Comparison of ENCODE assay signal across 17 cellular contexts in genomic region chr2:203280428-203281064, GRCh38. TPM values are rescaled to one million over a fixed set of nuclear protein-coding genes. Genes with fewer than 3 reads are reported as not detected.
DNase-seq lines count a peak whose midpoint lies in the region; ATAC-seq and TF ChIP-seq lines count a peak whose summit lies in the region.
"Had no signal": no experiment of that assay in that cellular context is flagged by ENCODE, and none has a peak within 500 bp of the region (broad histone marks: within the 10 kb centered on the region; RNA-seq: fewer than 3 reads in every experiment).

No MANE protein-coding gene starts in this region.

- H2AFZ ChIP-seq in IMR-90 (replicated peaks; ENCODE audit: low read length, poor library complexity) (no peak overlapping the region), mesenchymal stem cell (ENCODE audit: low read depth, low read length) (no peak overlapping the region)

- TF ChIP-seq POLR2A in IMR-90 (IDR thresholded peaks at IDR 0.05; ENCODE audit: low read depth, low read length) = no peak

- CTCF ChIA-PET in IMR-90 (lab: Yijun Ruan, JAX) = interaction anchor here (0.6 kb wide), 1 partner anchor 70 kb away, joined by 8 read pairs; no protein-coding TSS in a partner anchor

- WGBS in IMR-90 (ENCODE audit: extremely low coverage in 2 of 2, insufficient read length in 1 of 2), 2 experiments = 80% methylated on average over 2 of the region's 6 CpGs; no CpG with 5 or more reads in 1 of the 2 experiments
- WGBS in mesenchymal stem cell = 54% methylated on average over 4 of the region's 6 CpGs

- no peaks in the 10 kb centered on the region for H4K20me1 ChIP-seq in IMR-90 (ENCODE audit: insufficient read depth, low read length)

- no peak overlapping the region for H3K9ac ChIP-seq in IMR-90 (ENCODE audit: low read depth, low read length)
- peak overlapping the region; percentile 50 for H3K9ac ChIP-seq in mesenchymal stem cell (ENCODE audit: low read length)

- H2BK12ac ChIP-seq in mesenchymal stem cell (ENCODE audit: low read length in 2 of 2) = no peak overlapping the region

- no peak overlapping the region for H2BK120ac ChIP-seq in IMR-90 (ENCODE audit: low read depth, low read length)
- H2BK120ac ChIP-seq in mesenchymal stem cell (ENCODE audit: low read depth, low read length) = no peak overlapping the region

- H4K8ac ChIP-seq in IMR-90 (ENCODE audit: low read depth in 2 of 2, low read length in 2 of 2) = no peak overlapping the region
- peak overlapping the region; percentile 28 for H4K8ac ChIP-seq in mesenchymal stem cell (ENCODE audit: low read length)

- H4K5ac ChIP-seq in IMR-90 (ENCODE audit: low read depth, low read length) = no peak overlapping the region

- DNase-seq in AG09309 (ENCODE audit: low read depth) (peak; percentile 76), IMR-90 (no peak), dermis blood vessel endothelial cell (peak; percentile 76), mesenchymal stem cell (peak; percentile 47), SW 1271 (lab: John Stamatoyannopoulos, UW) (no peak)
- DNase-seq in activated CD8-positive, alpha-beta memory T cell treated with anti-CD3 and anti-CD28 coated beads for 24 hours = no peak
- DNase-seq: activated CD4-positive, CD25-positive, alpha-beta regulatory T cell treated with anti-CD3 and anti-CD28 coated beads, Interleukin-2, amount 50 U/mL, for 72 hours; H7; mesendoderm; NCI-H1930; NCI-H69; Peyer's patch; spleen had no signal

- H3K27me3 ChIP-seq in IMR-90 (ENCODE audit: control insufficient read depth, insufficient read depth, low read length) (no peaks in the 10 kb centered on the region), mesenchymal stem cell (ENCODE audit: control insufficient read depth in 1 of 2, insufficient read depth in 1 of 2, low read length in 2 of 2) (no peaks in the 10 kb centered on the region)
- H3K27me3 ChIP-seq: esophagus muscularis mucosa, neutrophil, Peyer's patch, spleen had no signal

- H3K4me1 ChIP-seq in IMR-90 (ENCODE audit: control insufficient read depth, insufficient read depth, low read length) (no peaks in the 10 kb centered on the region), mesenchymal stem cell (ENCODE audit: control insufficient read depth, insufficient read depth, low read depth, low read length) (peaks cover 12% of the 10 kb centered on the region)
- H3K4me1 ChIP-seq: esophagus muscularis mucosa, Peyer's patch, spleen had no signal

- H2AK9ac ChIP-seq in IMR-90 (replicated peaks; ENCODE audit: low read depth, low read length, poor library complexity) = no peak overlapping the region

- H3K36me3 ChIP-seq in IMR-90 (ENCODE audit: control insufficient read depth, insufficient read depth, low read length) (peaks cover 30% of the 10 kb centered on the region), mesenchymal stem cell (ENCODE audit: control insufficient read depth in 1 of 2, insufficient read depth in 2 of 2, low read depth in 1 of 2, low read length in 2 of 2) (peaks cover 28 to 82% of the 10 kb centered on the region in 2 experiments)

- no peak overlapping the region for H3K4me2 ChIP-seq in IMR-90 (ENCODE audit: low read depth, low read length)
- no peak overlapping the region for H3K4me2 ChIP-seq in mesenchymal stem cell (ENCODE audit: low read length, poor library complexity, severe bottlenecking)

- no peak overlapping the region for H2BK5ac ChIP-seq in IMR-90 (ENCODE audit: low read depth, low read length, poor library complexity, severe bottlenecking)
- H2BK5ac ChIP-seq in mesenchymal stem cell (ENCODE audit: low read depth, low read length, poor library complexity, severe bottlenecking) = peak overlapping the region; percentile 80

- in situ Hi-C loops in IMR-90 (cut with MboI; ENCODE audit: low sequenced_read_pairs) = no loop called here

- no peak overlapping the region for H3K4me3 ChIP-seq in AG09309 (ENCODE audit: control insufficient read depth, low read depth, low read length)
- H3K4me3 ChIP-seq in IMR-90 (ENCODE audit: insufficient read depth, low read depth, low read length) = no peak overlapping the region
- no peak overlapping the region for H3K4me3 ChIP-seq in mesenchymal stem cell (ENCODE audit: insufficient read depth in 1 of 2, low read depth in 1 of 2, low read length in 2 of 2)
- H3K4me3 ChIP-seq: esophagus muscularis mucosa, Peyer's patch, spleen had no signal

- H3K4ac ChIP-seq in IMR-90 (ENCODE audit: low read depth, low read length) (no peak overlapping the region), mesenchymal stem cell (ENCODE audit: low read depth in 1 of 2, low read length in 2 of 2) (no peak overlapping the region)

- H4K91ac ChIP-seq in IMR-90 (ENCODE audit: insufficient read depth, low read depth, low read length) (no peak overlapping the region), mesenchymal stem cell (ENCODE audit: low read length) (no peak overlapping the region)

- dilution Hi-C loops in IMR-90 (cut with HindIII; ENCODE audit: low sequenced_read_pairs, unreplicated experiment) = no loop called here

- intact Hi-C loops in IMR-90 (cut with micrococcal nuclease) = no loop called here

- no peak overlapping the region for H2AK5ac ChIP-seq in IMR-90 (ENCODE audit: low read depth, low read length)
- H2AK5ac ChIP-seq in mesenchymal stem cell (ENCODE audit: low read length, severe bottlenecking) = no peak overlapping the region

- no TSS peak for BruUV-seq in IMR-90 (replicated peaks; lab: Mats Ljungman, UMichigan)

- H3K56ac ChIP-seq in IMR-90 (ENCODE audit: extremely low read depth, insufficient read depth, low read length) = no peak overlapping the region

- no peak overlapping the region for H3K27ac ChIP-seq in IMR-90 (ENCODE audit: insufficient read depth, low read length)
- H3K27ac ChIP-seq in mesenchymal stem cell (ENCODE audit: low read length, poor library complexity, severe bottlenecking) = peak overlapping the region; percentile 84
- H3K27ac ChIP-seq: esophagus muscularis mucosa, neutrophil, Peyer's patch, spleen had no signal

- ATAC-seq in IMR-90 (ENCODE audit: low read depth) = peak; percentile 35
- no peak for ATAC-seq in HG02798 (IDR thresholded peaks at IDR 0.05; ENCODE audit: poor library complexity, unreplicated experiment)
- no peak for ATAC-seq in GM19455 (IDR thresholded peaks at IDR 0.05; ENCODE audit: unreplicated experiment)

- H3K14ac ChIP-seq in IMR-90 (replicated peaks; ENCODE audit: low read depth, low read length) (no peak overlapping the region), mesenchymal stem cell (ENCODE audit: low read length in 2 of 2) (no peak overlapping the region)

- no peak overlapping the region for H3K18ac ChIP-seq in IMR-90 (ENCODE audit: low read depth, low read length)
- no peak overlapping the region for H3K18ac ChIP-seq in mesenchymal stem cell (ENCODE audit: low read depth in 1 of 2, low read length in 2 of 2)

- H2BK15ac ChIP-seq in IMR-90 (ENCODE audit: low read depth, low read length) (no peak overlapping the region), mesenchymal stem cell (ENCODE audit: low read depth, poor library complexity, severe bottlenecking) (no peak overlapping the region)

- no peaks in the 10 kb centered on the region for H3K9me1 ChIP-seq in IMR-90 (ENCODE audit: insufficient read depth, low read length)

- POLR2A ChIA-PET in IMR-90 (lab: Charles Lee; ENCODE audit: unreplicated experiment) = no interaction called here

- peaks cover 0 to 3% of the 10 kb centered on the region in 2 experiments; a peak in 2 of 4 replicates for H3K79me1 ChIP-seq in IMR-90 (ENCODE audit: low read depth in 1 of 2, low read length in 2 of 2)
- H3K79me1 ChIP-seq in mesenchymal stem cell (replicated peaks; ENCODE audit: low read length, poor library complexity, severe bottlenecking) = peaks cover 3% of the 10 kb centered on the region

- no peak overlapping the region for H3K23ac ChIP-seq in IMR-90 (ENCODE audit: low read depth, low read length)
- H3K23ac ChIP-seq in mesenchymal stem cell (ENCODE audit: low read length in 2 of 2) = no peak overlapping the region

- no peak overlapping the region for H2BK20ac ChIP-seq in IMR-90 (ENCODE audit: low read depth, low read length)

- H3K9me3 ChIP-seq in IMR-90 (ENCODE audit: control insufficient read depth, insufficient read depth, low read length) (no peaks in the 10 kb centered on the region), mesenchymal stem cell (ENCODE audit: control insufficient read depth, low read length) (no peaks in the 10 kb centered on the region)
- H3K9me3 ChIP-seq: esophagus muscularis mucosa, neutrophil, Peyer's patch, spleen had no signal

- TF ChIP-seq CTCF in AG09309 (IDR thresholded peaks at IDR 0.05; ENCODE audit: control insufficient read depth, insufficient read depth, low read depth, low read length, missing control alignments) = no peak
- no peak for TF ChIP-seq CTCF in IMR-90 (conservative IDR thresholded peaks at IDR 0.05; ENCODE audit: low read depth, low read length)

- no peak for TF ChIP-seq RAD21 in IMR-90 (IDR thresholded peaks at IDR 0.05; ENCODE audit: low read length)

TF ChIP-seq in IMR-90, 13 proteins besides CTCF, POLR2A, EP300 and RAD21 (continues in another document):
- no peak for TF ChIP-seq MAFK (IDR thresholded peaks at IDR 0.05; ENCODE audit: low read depth, low read length)
- no peak for TF ChIP-seq CHD1 (IDR thresholded peaks at IDR 0.05; ENCODE audit: low read depth, low read length)
- TF ChIP-seq SMC3 (IDR thresholded peaks at IDR 0.05; ENCODE audit: low read depth, low read length) = no peak
- no peak for TF ChIP-seq RCOR1 (IDR thresholded peaks at IDR 0.05; ENCODE audit: insufficient replicate concordance, low read length)
- no peak for TF ChIP-seq FOS (IDR thresholded peaks at IDR 0.05; ENCODE audit: low read depth, low read length)
- TF ChIP-seq MAZ (IDR thresholded peaks at IDR 0.05; ENCODE audit: borderline replicate concordance, low read depth, low read length) = no peak

RNA-seq across cellular contexts. Expression of gene CYP20A1, which starts 41.7 kb away (rescaled TPM):
- total RNA-seq in IMR-90 (2012; rRNA removed) (16.8 and 26.9 TPM in 2 replicates), dermis blood vessel endothelial cell (45.8 and 47.6 TPM in 2 replicates)
- polyA plus RNA-seq in IMR-90 (2012; rRNA removed) = 5.0 and 7.0 TPM in 2 replicates
- polyA plus RNA-seq in IMR-90 (2012; cell fraction: cytosol; rRNA removed) = 2.1 and 3.6 TPM in 2 replicates
- 1.6 and 6.2 TPM in 2 replicates for polyA plus RNA-seq in IMR-90 (2012; cell fraction: nucleus; rRNA removed; ENCODE audit: low replicate concordance)
- polyA plus RNA-seq in mesenchymal stem cell (2013, experiment 1 of 2) = 13.5 TPM
- 12.3 TPM for polyA plus RNA-seq in mesenchymal stem cell (2013, experiment 2 of 2)

RNA-seq across cellular contexts. Expression of gene ABI2, which starts 47.6 kb away (rescaled TPM):
- total RNA-seq in IMR-90 (2012; rRNA removed) = 35.0 and 35.7 TPM in 2 replicates
- polyA plus RNA-seq in IMR-90 (2012; rRNA removed) = 53.2 and 54.0 TPM in 2 replicates
- polyA plus RNA-seq in IMR-90 (2012; cell fraction: cytosol; rRNA removed) = 25.1 and 26.0 TPM in 2 replicates
- polyA plus RNA-seq in IMR-90 (2012; cell fraction: nucleus; rRNA removed; ENCODE audit: low replicate concordance) = 34.2 and 49.5 TPM in 2 replicates
- total RNA-seq in dermis blood vessel endothelial cell = 23.7 and 40.0 TPM in 2 replicates
- 56.8 TPM for polyA plus RNA-seq in mesenchymal stem cell (2013, experiment 1 of 2)
- polyA plus RNA-seq in mesenchymal stem cell (2013, experiment 2 of 2) = 54.3 TPM

Comparison
In these comparisons a context has a peak if more than half of its experiments do, and no peak if none do; other contexts are left out.
1. DNase-seq: peak in AG09309 (single experiment), dermis blood vessel endothelial cell (single experiment) and mesenchymal stem cell (single experiment); none in IMR-90 (single experiment), activated CD8-positive, alpha-beta memory T cell treated with anti-CD3 and anti-CD28 coated beads for 24 hours (single experiment) and SW 1271 (0 of 2).